Comparison of ENCODE assay signal across 1 cellular context in the genomic region with DNA sequence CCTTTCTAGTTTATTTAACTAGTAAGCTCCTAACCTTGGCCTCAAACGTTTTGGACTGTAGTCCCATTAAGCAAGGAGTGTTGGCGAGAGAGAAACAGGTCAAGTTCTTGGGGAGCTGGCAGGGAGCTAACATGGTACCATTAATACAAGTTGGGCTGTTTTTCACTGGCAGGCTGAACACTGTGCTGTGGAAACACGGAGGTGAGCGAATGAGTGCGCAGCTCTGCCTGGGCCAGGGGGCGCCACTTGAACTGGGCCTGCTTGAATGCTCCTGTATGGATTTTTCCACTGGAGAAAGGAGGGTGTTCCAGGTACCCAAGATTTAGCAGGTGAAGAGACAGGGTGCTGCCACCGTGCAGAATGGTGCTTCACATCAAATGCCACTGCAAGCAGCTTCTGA.
TF ChIP-seq lines count a peak whose summit lies in the region.

No MANE protein-coding gene starts in this region.

TF ChIP-seq in SK-N-SH treated with all-trans-retinoic acid at 6 μM for 48 hours, 23 proteins besides CTCF, POLR2A, EP300 and RAD21 (continued from another document):
- TF ChIP-seq RARB (CRISPR knock-in tag; IDR thresholded peaks at IDR 0.05) (no peak), TOX (CRISPR knock-in tag; IDR thresholded peaks at IDR 0.05; ENCODE audit: borderline replicate concordance) (no peak), TCF4 (CRISPR knock-in tag; IDR thresholded peaks at IDR 0.05; ENCODE audit: borderline replicate concordance) (no peak), SNAI2 (CRISPR knock-in tag; IDR thresholded peaks at IDR 0.05) (no peak), ZC3H10 (CRISPR knock-in tag; IDR thresholded peaks at IDR 0.05) (no peak), OSR1 (CRISPR knock-in tag; IDR thresholded peaks at IDR 0.05) (no peak), POU6F1 (CRISPR knock-in tag; IDR thresholded peaks at IDR 0.05; ENCODE audit: borderline replicate concordance, low read depth) (no peak), ZFP3 (CRISPR knock-in tag; IDR thresholded peaks at IDR 0.05) (no peak), GLIS3 (CRISPR knock-in tag; IDR thresholded peaks at IDR 0.05) (no peak), CREB5 (CRISPR knock-in tag; IDR thresholded peaks at IDR 0.05; ENCODE audit: low read depth) (no peak), BACH2 (CRISPR knock-in tag; IDR thresholded peaks at IDR 0.05; ENCODE audit: borderline replicate concordance) (no peak)
- TF ChIP-seq, protein P1, sequence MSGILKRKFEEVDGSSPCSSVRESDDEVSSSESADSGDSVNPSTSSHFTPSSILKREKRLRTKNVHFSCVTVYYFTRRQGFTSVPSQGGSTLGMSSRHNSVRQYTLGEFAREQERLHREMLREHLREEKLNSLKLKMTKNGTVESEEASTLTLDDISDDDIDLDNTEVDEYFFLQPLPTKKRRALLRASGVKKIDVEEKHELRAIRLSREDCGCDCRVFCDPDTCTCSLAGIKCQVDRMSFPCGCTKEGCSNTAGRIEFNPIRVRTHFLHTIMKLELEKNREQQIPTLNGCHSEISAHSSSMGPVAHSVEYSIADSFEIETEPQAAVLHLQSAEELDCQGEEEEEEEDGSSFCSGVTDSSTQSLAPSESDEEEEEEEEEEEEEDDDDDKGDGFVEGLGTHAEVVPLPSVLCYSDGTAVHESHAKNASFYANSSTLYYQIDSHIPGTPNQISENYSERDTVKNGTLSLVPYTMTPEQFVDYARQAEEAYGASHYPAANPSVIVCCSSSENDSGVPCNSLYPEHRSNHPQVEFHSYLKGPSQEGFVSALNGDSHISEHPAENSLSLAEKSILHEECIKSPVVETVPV (CRISPR knock-in tag; IDR thresholded peaks at IDR 0.05), result no peak
